ENCODE assay signal across 8 cellular contexts in the genomic region with DNA sequence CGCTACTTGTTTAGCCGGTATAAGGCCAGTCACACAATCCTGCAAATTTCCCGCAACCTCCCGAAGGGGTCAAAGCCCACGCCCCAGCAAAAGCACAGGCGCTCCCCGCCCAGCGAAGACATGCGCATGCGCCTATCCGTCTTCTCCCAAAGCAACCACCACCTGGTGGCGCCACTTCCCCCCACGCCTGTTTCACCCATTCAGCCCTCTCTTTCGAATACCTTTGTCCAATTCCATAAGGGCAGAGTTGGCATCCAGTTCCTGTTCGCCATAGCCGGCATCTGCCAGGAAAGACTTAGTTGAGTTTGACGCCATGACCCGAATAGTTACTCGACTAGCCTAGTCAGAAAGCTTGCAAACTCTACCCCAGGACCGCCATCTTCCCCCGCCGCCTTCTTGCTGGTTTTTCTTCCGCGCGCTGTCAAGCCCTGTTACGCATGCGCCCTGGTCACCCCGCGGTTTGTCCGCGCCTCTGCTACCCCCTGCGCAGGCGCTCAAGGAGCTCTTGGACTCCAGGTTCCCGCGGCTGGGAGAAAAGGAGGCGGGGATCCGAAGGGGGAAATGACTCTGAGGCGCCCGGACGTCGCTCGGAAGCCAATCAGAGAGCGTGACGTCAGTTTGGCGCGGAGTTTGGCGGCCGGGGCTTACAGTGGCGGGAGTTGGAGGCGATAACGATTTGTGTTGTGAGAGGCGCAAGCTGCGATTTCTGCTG. TPM values are rescaled to one million over a fixed set of nuclear protein-coding genes. Genes with fewer than 3 reads are reported as not detected.
DNase-seq lines count a peak whose midpoint lies in the region; ATAC-seq, FAIRE-seq and TF ChIP-seq lines count a peak whose summit lies in the region.

A gene with protein sequence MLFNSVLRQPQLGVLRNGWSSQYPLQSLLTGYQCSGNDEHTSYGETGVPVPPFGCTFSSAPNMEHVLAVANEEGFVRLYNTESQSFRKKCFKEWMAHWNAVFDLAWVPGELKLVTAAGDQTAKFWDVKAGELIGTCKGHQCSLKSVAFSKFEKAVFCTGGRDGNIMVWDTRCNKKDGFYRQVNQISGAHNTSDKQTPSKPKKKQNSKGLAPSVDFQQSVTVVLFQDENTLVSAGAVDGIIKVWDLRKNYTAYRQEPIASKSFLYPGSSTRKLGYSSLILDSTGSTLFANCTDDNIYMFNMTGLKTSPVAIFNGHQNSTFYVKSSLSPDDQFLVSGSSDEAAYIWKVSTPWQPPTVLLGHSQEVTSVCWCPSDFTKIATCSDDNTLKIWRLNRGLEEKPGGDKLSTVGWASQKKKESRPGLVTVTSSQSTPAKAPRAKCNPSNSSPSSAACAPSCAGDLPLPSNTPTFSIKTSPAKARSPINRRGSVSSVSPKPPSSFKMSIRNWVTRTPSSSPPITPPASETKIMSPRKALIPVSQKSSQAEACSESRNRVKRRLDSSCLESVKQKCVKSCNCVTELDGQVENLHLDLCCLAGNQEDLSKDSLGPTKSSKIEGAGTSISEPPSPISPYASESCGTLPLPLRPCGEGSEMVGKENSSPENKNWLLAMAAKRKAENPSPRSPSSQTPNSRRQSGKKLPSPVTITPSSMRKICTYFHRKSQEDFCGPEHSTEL (plus strand): TSS at position 626 of the 712 bp plus-strand sequence. CDS start 143 bp downstream, outside the sequence.
INTS7 (minus strand) TSS at position 435 of the 712 bp plus-strand sequence; CDS start at position 315, 120 bp downstream.

- H3K27me3 ChIP-seq in HUES48 (ENCODE audit: control insufficient read depth, insufficient read depth, low read length), result no peaks in the 10 kb centered on the region
- no peaks in the 10 kb centered on the region for H3K27me3 ChIP-seq in NT2/D1 (ENCODE audit: insufficient read depth, insufficient read length)
- H3K27me3 ChIP-seq in H1 (replicated peaks in 1 of 4; ENCODE audit: control insufficient read depth in 3 of 4, extremely low read depth in 1 of 4, insufficient read depth in 3 of 4, low read length in 3 of 4), result no peaks in the 10 kb centered on the region

- H3K4ac ChIP-seq in H1 (replicated peaks; ENCODE audit: insufficient read length, low read depth, low read length), result peak within 1 kb of the TSS; percentile 70

- no peak within 1 kb of the TSS for H2BK15ac ChIP-seq in H1 (ENCODE audit: low read length)

- peak; percentile 99 for DNase-seq in D341Med (ENCODE audit: low spot score)
- DNase-seq in NT2/D1 (ENCODE audit: low read depth, low spot score), result peak; percentile 100
- peak; percentile 100 for DNase-seq in activated CD8-positive, alpha-beta memory T cell treated with anti-CD3 and anti-CD28 coated beads, Interleukin-2, amount 10 ng/mL, durations not matched to agents 7 days and 5 days
- peak; percentile 98 for DNase-seq in H1 (ENCODE audit: low read depth in 1 of 2, low spot score in 2 of 2)
- peak; percentile 95 to 97 for DNase-seq in memory B cell (ENCODE audit: low spot score in 2 of 2)
- peak; percentile 95 for DNase-seq in stimulated activated CD8-positive, alpha-beta memory T cell treated with anti-CD3 and anti-CD28 coated beads, Interleukin-12 subunit alpha, Interleukin-12 subunit beta, amount 100 ng/mL, for 24 hours (ENCODE audit: extremely low read depth)

- H2AFZ ChIP-seq in H1 (ENCODE audit: low read length), result peak within 1 kb of the TSS; percentile 96

- peak within 1 kb of the TSS; percentile 96 for H3K27ac Mint-ChIP-seq in activated CD8-positive, alpha-beta memory T cell treated with anti-CD3 and anti-CD28 coated beads, Interleukin-2, amount 10 ng/mL, durations not matched to agents 7 days and 5 days
- peak within 1 kb of the TSS; percentile 91 for H3K27ac Mint-ChIP-seq in memory B cell

- peak within 1 kb of the TSS; percentile 100 for H4K5ac ChIP-seq in H1 (ENCODE audit: insufficient read length, low read depth, low read length)

- H3K9me3 Mint-ChIP-seq in activated CD8-positive, alpha-beta memory T cell treated with anti-CD3 and anti-CD28 coated beads, Interleukin-2, amount 10 ng/mL, durations not matched to agents 7 days and 5 days (ENCODE audit: low read depth), result no peaks in the 10 kb centered on the region
- no peaks in the 10 kb centered on the region for H3K9me3 Mint-ChIP-seq in memory B cell

- peaks cover 3% of the 10 kb centered on the region; the same call in 1 of the 2 replicates for H3K23me2 ChIP-seq in H1 (ENCODE audit: low read depth, low read length)

- no peak for TF ChIP-seq RAD21 in H1 (IDR thresholded peaks at IDR 0.05 in 1 of 2, conservative IDR thresholded peaks at IDR 0.05 in 1 of 2; ENCODE audit: low read depth in 2 of 2, low read length in 2 of 2)

- 1% methylated on average over 52 of the region's 53 CpGs; no CpG with 5 or more reads in 1 of the 2 experiments for WGBS in H1 (ENCODE audit: extremely low coverage in 1 of 2, insufficient coverage in 1 of 2, insufficient read length in 1 of 2, insufficient replicate concordance in 2 of 2, low coverage in 1 of 2, low lambda C conversion rate in 2 of 2, missing lambda C conversion rate in 1 of 2), 2 experiments

- H3K4me3 ChIP-seq in HUES48 (ENCODE audit: low read depth, low read length) (peak within 1 kb of the TSS; percentile 90), NT2/D1 (ENCODE audit: insufficient read length, low read depth) (peak within 1 kb of the TSS; percentile 94), H1 (ENCODE audit: extremely low read depth in 1 of 4, insufficient read depth in 2 of 4, low read depth in 3 of 4, low read length in 4 of 4) (peak within 1 kb of the TSS; percentile 62 to 99 (median 88))

- no peaks in the 10 kb centered on the region for H3K9me3 ChIP-seq in HUES48 (ENCODE audit: control insufficient read depth, insufficient read depth, low read length)
- H3K9me3 ChIP-seq in NT2/D1 (ENCODE audit: insufficient read depth, low read length), result no peaks in the 10 kb centered on the region
- no peaks in the 10 kb centered on the region for H3K9me3 ChIP-seq in H1 (ENCODE audit: insufficient read depth in 2 of 2, low read depth in 1 of 2, low read length in 1 of 2)

- H3K79me1 ChIP-seq in H1 (ENCODE audit: low read depth, low read length), result peaks cover 3% of the 10 kb centered on the region

- H3K23ac ChIP-seq in H1 (ENCODE audit: insufficient read length), result no peak within 1 kb of the TSS

- CTCF ChIA-PET in activated CD8-positive, alpha-beta memory T cell treated with anti-CD3 and anti-CD28 coated beads, Interleukin-2, amount 10 ng/mL, durations not matched to agents 7 days and 5 days (lab: Charles Lee), result interaction anchor here (0.6 to 6.3 kb wide), 52 partner anchors 8 to 1058 kb away, joined by 3 to 117 read pairs (median 5); partner anchors contain the start of genes NEK2, NENF, PPP2R5A and SLC30A1
- CTCF ChIA-PET in H1 (lab: Charles Lee; ENCODE audit: partially characterized antibody), result interaction anchor here (0.7 to 6.3 kb wide), 44 partner anchors 9 to 421 kb away, joined by 3 to 65 read pairs (median 4); partner anchors contain the start of gene NEK2

- H3K9ac ChIP-seq in HUES48 (ENCODE audit: low read depth, low read length), result peak within 1 kb of the TSS; percentile 95
- peak within 1 kb of the TSS; percentile 96 for H3K9ac ChIP-seq in NT2/D1 (ENCODE audit: insufficient read length, low read depth)
- H3K9ac ChIP-seq in H1 (replicated peaks in 1 of 4; ENCODE audit: extremely low read depth in 1 of 4, low read depth in 3 of 4, low read length in 3 of 4), result peak within 1 kb of the TSS; percentile 96 to 100 (median 97)

- H3K27ac ChIP-seq in HUES48 (ENCODE audit: low read depth, low read length) (peak within 1 kb of the TSS; percentile 95), H1 (ENCODE audit: low read depth, low read length) (peak within 1 kb of the TSS; percentile 97)

- H3K36me3 ChIP-seq in HUES48 (ENCODE audit: control insufficient read depth, insufficient read depth, low read length) (peaks cover 20% of the 10 kb centered on the region), NT2/D1 (ENCODE audit: insufficient read depth, insufficient read length, low read length) (peaks cover 49% of the 10 kb centered on the region), H1 (ENCODE audit: control insufficient read depth in 2 of 4, insufficient read depth in 4 of 4, low read length in 3 of 4) (peaks cover 0 to 22% (median 0%) of the 10 kb centered on the region in 4 experiments; a peak in 2 of 8 replicates)

- no peak within 1 kb of the TSS for H3K14ac ChIP-seq in H1 (ENCODE audit: insufficient read length)

- peak within 1 kb of the TSS; percentile 95 for H2BK5ac ChIP-seq in H1 (ENCODE audit: low read depth, low read length)

- H3K56ac ChIP-seq in H1 (replicated peaks; ENCODE audit: insufficient read length, low read depth, low read length), result peak within 1 kb of the TSS; percentile 98

- peak within 1 kb of the TSS; percentile 100 for H3K18ac ChIP-seq in H1 (ENCODE audit: extremely low read depth, low read length)

- H3K79me2 ChIP-seq in H1 (ENCODE audit: control insufficient read depth in 1 of 2, insufficient read depth in 2 of 2, low read length in 2 of 2), result peaks cover 17 to 87% of the 10 kb centered on the region in 2 experiments; a peak in 3 of 4 replicates

- peak within 1 kb of the TSS; percentile 78 to 82 for H3K4me2 ChIP-seq in H1 (ENCODE audit: insufficient read depth in 1 of 2, low read depth in 2 of 2, low read length in 2 of 2)

- peak; percentile 25 to 88 (median 81) for TF ChIP-seq CTCF in H1 (IDR thresholded peaks at IDR 0.05; ENCODE audit: control extremely low read depth in 1 of 3, insufficient read depth in 1 of 3, low read depth in 1 of 3, low read length in 3 of 3)

- peak within 1 kb of the TSS; percentile 99 for H4K91ac ChIP-seq in H1 (replicated peaks; ENCODE audit: insufficient read length, low read length)

- no peak within 1 kb of the TSS for H2BK120ac ChIP-seq in H1 (replicated peaks; ENCODE audit: low read depth, low read length)

- peaks cover 44% of the 10 kb centered on the region for H3K36me3 Mint-ChIP-seq in activated CD8-positive, alpha-beta memory T cell treated with anti-CD3 and anti-CD28 coated beads, Interleukin-2, amount 10 ng/mL, durations not matched to agents 7 days and 5 days
- peaks cover 7% of the 10 kb centered on the region for H3K36me3 Mint-ChIP-seq in memory B cell

- H4K20me1 ChIP-seq in H1 (replicated peaks in 1 of 2; ENCODE audit: control insufficient read depth in 1 of 2, insufficient read depth in 2 of 2, low read length in 2 of 2), result peaks cover 0 to 7% of the 10 kb centered on the region in 2 experiments

- 0 out of 3 replicates have a peak, but pooled peaks of 1 of the 2 experiments have one; percentile 20 for TF ChIP-seq EP300 in H1 (IDR thresholded peaks at IDR 0.05; ENCODE audit: borderline replicate concordance in 1 of 2, low read depth in 2 of 2, low read length in 2 of 2)

- ATAC-seq in GM21390 (IDR thresholded peaks at IDR 0.05; ENCODE audit: unreplicated experiment) (peak; percentile 67), memory B cell (ENCODE audit: low read depth) (peak; percentile 84)
- peak; percentile 90 for ATAC-seq in activated CD8-positive, alpha-beta memory T cell treated with anti-CD3 and anti-CD28 coated beads, Interleukin-2, amount 10 ng/mL, durations not matched to agents 7 days and 5 days

- peak; percentile 87 to 97 for TF ChIP-seq POLR2A in H1 (IDR thresholded peaks at IDR 0.05; ENCODE audit: control extremely low read depth in 1 of 2, low read depth in 2 of 2, low read length in 2 of 2)

- peak within 1 kb of the TSS; percentile 97; the same call in 1 of the 2 replicates for H2BK12ac ChIP-seq in H1 (ENCODE audit: low read depth, low read length)

- H3K4me1 ChIP-seq in HUES48 (ENCODE audit: control insufficient read depth, insufficient read depth, low read length) (0 out of 2 replicates have a peak, but pooled peaks cover 5% of the 10 kb centered on the region), NT2/D1 (ENCODE audit: insufficient read depth, insufficient read length) (no peaks in the 10 kb centered on the region), H1 (replicated peaks in 1 of 4; ENCODE audit: control insufficient read depth in 3 of 4, insufficient read depth in 4 of 4, low read length in 3 of 4) (peaks cover 0 to 3% (median 0%) of the 10 kb centered on the region in 4 experiments; a peak in 1 of 7 replicates)

- H3K4me3 Mint-ChIP-seq in activated CD8-positive, alpha-beta memory T cell treated with anti-CD3 and anti-CD28 coated beads, Interleukin-2, amount 10 ng/mL, durations not matched to agents 7 days and 5 days, result peak within 1 kb of the TSS; percentile 93
- H3K4me3 Mint-ChIP-seq in memory B cell, result peak within 1 kb of the TSS; percentile 91

- H2AK5ac ChIP-seq in H1 (ENCODE audit: low read depth, low read length), result no peak within 1 kb of the TSS

- no peaks in the 10 kb centered on the region for H3K27me3 Mint-ChIP-seq in activated CD8-positive, alpha-beta memory T cell treated with anti-CD3 and anti-CD28 coated beads, Interleukin-2, amount 10 ng/mL, durations not matched to agents 7 days and 5 days
- H3K27me3 Mint-ChIP-seq in memory B cell, result no peaks in the 10 kb centered on the region

- POLR2A ChIA-PET in H1 (lab: Charles Lee; ENCODE audit: partially characterized antibody), result interaction anchor here (0.7 to 1.9 kb wide), 22 partner anchors 9 to 573 kb away, joined by 3 to 9 read pairs (median 4); partner anchors contain the start of gene ATF3

- FAIRE-seq in H1 (lab: Jason Lieb, UNC), result peak; percentile 99

- H4K8ac ChIP-seq in H1 (ENCODE audit: extremely low read depth, insufficient read depth, low read length), result peak within 1 kb of the TSS; percentile 99; the same call in 1 of the 2 replicates

- H3K4me1 Mint-ChIP-seq in activated CD8-positive, alpha-beta memory T cell treated with anti-CD3 and anti-CD28 coated beads, Interleukin-2, amount 10 ng/mL, durations not matched to agents 7 days and 5 days, result peaks cover 60% of the 10 kb centered on the region
- peaks cover 27% of the 10 kb centered on the region for H3K4me1 Mint-ChIP-seq in memory B cell

- no peak within 1 kb of the TSS for H2BK20ac ChIP-seq in H1 (ENCODE audit: low read length)

RNA-seq across cellular contexts. Expression of the first gene that starts in this region (rescaled TPM):
- total RNA-seq in activated CD8-positive, alpha-beta memory T cell treated with anti-CD3 and anti-CD28 coated beads, Interleukin-2, amount 10 ng/mL, durations not matched to agents 7 days and 5 days, result 10 to 100 TPM; 86.2 to 97.2 TPM
- total RNA-seq in H1 (2021; fragmentation: NEBNext Ultra II Directional; extraction: Animal tissue kit (Norgen Biotek cat#: 25700)), result 46.9 and 48.7 TPM in 2 replicates
- polyA plus RNA-seq in H1 (2011; rRNA removed), result 31.0 and 36.0 TPM in 2 replicates
- polyA plus RNA-seq in H1 (2011; cell fraction: cytosol; rRNA removed), result 33.3 TPM
- polyA plus RNA-seq in H1 (2011; cell fraction: nucleus; rRNA removed), result 40.3 TPM
- 39.7 to 62.7 TPM (median 47.9 TPM) in 4 replicates for polyA plus RNA-seq in H1 (2012, experiment 1 of 2)
- 5.7 TPM for polyA plus RNA-seq in H1 (2012, experiment 2 of 2)
- polyA plus RNA-seq in H1 (2013, experiment 1 of 2), result 47.7 TPM
- 49.6 TPM for polyA plus RNA-seq in H1 (2013, experiment 2 of 2)
- 116 and 130 TPM in 2 replicates for polyA minus RNA-seq in H1 (2011; rRNA and poly(A)+ RNA removed)
- 34.9 TPM for polyA minus RNA-seq in H1 (2011; cell fraction: cytosol; rRNA and poly(A)+ RNA removed)
- polyA minus RNA-seq in H1 (2011; cell fraction: nucleus; rRNA and poly(A)+ RNA removed), result 50.5 TPM

RNA-seq across cellular contexts. Expression of gene INTS7, which starts in this region (rescaled TPM):
- total RNA-seq in activated CD8-positive, alpha-beta memory T cell treated with anti-CD3 and anti-CD28 coated beads, Interleukin-2, amount 10 ng/mL, durations not matched to agents 7 days and 5 days, result 10 to 100 TPM; 31.7 to 32.8 TPM
- 22.4 and 24.3 TPM in 2 replicates for total RNA-seq in H1 (2021; fragmentation: NEBNext Ultra II Directional; extraction: Animal tissue kit (Norgen Biotek cat#: 25700))
- polyA plus RNA-seq in H1 (2011; rRNA removed), result 8.9 and 15.2 TPM in 2 replicates
- polyA plus RNA-seq in H1 (2011; cell fraction: cytosol; rRNA removed), result 14.4 TPM
- 13.6 TPM for polyA plus RNA-seq in H1 (2011; cell fraction: nucleus; rRNA removed)
- 11.2 to 16.8 TPM (median 15.6 TPM) in 4 replicates for polyA plus RNA-seq in H1 (2012, experiment 1 of 2)
- 0.94 TPM for polyA plus RNA-seq in H1 (2012, experiment 2 of 2)
- polyA plus RNA-seq in H1 (2013, experiment 1 of 2), result 12.0 TPM
- 12.1 TPM for polyA plus RNA-seq in H1 (2013, experiment 2 of 2)
- 68.0 and 80.9 TPM in 2 replicates for polyA minus RNA-seq in H1 (2011; rRNA and poly(A)+ RNA removed)
- polyA minus RNA-seq in H1 (2011; cell fraction: cytosol; rRNA and poly(A)+ RNA removed), result 14.3 TPM
- 49.4 TPM for polyA minus RNA-seq in H1 (2011; cell fraction: nucleus; rRNA and poly(A)+ RNA removed)

Comparison
In these comparisons a context has a peak if more than half of its experiments do, and no peak if none do; other contexts are left out.
1. Peak in every context shown above with its lines: DNase-seq, ATAC-seq, H3K4me3 ChIP-seq and H3K27ac ChIP-seq.